In the genomic region with DNA sequence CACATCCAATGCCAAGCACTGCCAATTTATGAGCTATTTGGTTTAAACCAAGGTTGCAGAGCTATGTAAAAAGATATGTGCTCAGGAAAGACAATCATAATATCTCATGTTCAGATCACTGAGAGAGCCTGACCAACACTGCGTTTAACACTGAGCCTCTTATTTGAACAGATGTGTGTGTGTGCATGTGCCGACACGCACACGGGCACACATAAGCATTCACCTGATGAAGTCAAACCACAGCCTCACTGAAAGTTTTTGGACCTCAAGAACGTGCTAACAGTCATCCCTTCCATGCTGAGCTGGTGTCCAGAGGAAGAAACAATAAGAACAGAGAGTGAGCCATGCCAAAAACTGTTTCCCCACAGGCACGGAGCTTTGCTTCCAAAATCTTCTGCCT, we compare ENCODE assay signal across 18 cellular contexts.
"Had no signal": no experiment of that assay in that cellular context is flagged by ENCODE, and none has a peak within 500 bp of the region (broad histone marks: within the 10 kb centered on the region; RNA-seq: fewer than 3 reads in every experiment).

No MANE protein-coding gene starts in this region.

- H3K27ac Mint-ChIP-seq: immature natural killer cell; natural killer cell treated with Interleukin-12 subunit alpha and Interleukin-12 subunit beta and Interleukin-15 and Interleukin-18, amount 100 ng/mL, for 72 hours had no signal

- DNase-seq: colonic mucosa; dermis blood vessel endothelial cell; immature natural killer cell; kidney; left cardiac atrium; left ventricle myocardium inferior; lower lobe of right lung; mesenchymal stem cell; midbrain; occipital lobe; pancreas; psoas muscle; stimulated activated CD4-positive, alpha-beta T cell treated with anti-CD3 and anti-CD28 coated beads, Interleukin-2, amount 100 ng/mL, for 24 hours; stimulated activated CD4-positive, alpha-beta T cell treated with anti-CD3 and anti-CD28 coated beads, Interleukin-4, amount 100 ng/mL, for 4 hours; stimulated activated naive CD4-positive, alpha-beta T cell had no signal

- H3K27me3 ChIP-seq: colonic mucosa, gastroesophageal sphincter, pancreas had no signal

- H3K4me1 ChIP-seq: colonic mucosa, lower lobe of right lung, psoas muscle had no signal

- H3K9me3 Mint-ChIP-seq: immature natural killer cell; natural killer cell treated with Interleukin-12 subunit alpha and Interleukin-12 subunit beta and Interleukin-15 and Interleukin-18, amount 100 ng/mL, for 72 hours had no signal

- H3K27me3 Mint-ChIP-seq: natural killer cell treated with Interleukin-12 subunit alpha and Interleukin-12 subunit beta and Interleukin-15 and Interleukin-18, amount 100 ng/mL, for 72 hours had no signal

- H3K27ac ChIP-seq: colonic mucosa, gastroesophageal sphincter, left ventricle myocardium inferior, lower lobe of right lung, pancreas, psoas muscle had no signal

- H3K36me3 Mint-ChIP-seq: natural killer cell treated with Interleukin-12 subunit alpha and Interleukin-12 subunit beta and Interleukin-15 and Interleukin-18, amount 100 ng/mL, for 72 hours had no signal

- H3K4me1 Mint-ChIP-seq: immature natural killer cell had no signal

- FAIRE-seq: kidney, pancreas had no signal

- H3K9me3 ChIP-seq: colonic mucosa, gastroesophageal sphincter, left ventricle myocardium inferior, lower lobe of right lung, pancreas, psoas muscle had no signal

- H3K4me3 Mint-ChIP-seq: immature natural killer cell; natural killer cell treated with Interleukin-12 subunit alpha and Interleukin-12 subunit beta and Interleukin-15 and Interleukin-18, amount 100 ng/mL, for 72 hours had no signal

- H3K4me3 ChIP-seq: colonic mucosa, gastroesophageal sphincter, left ventricle myocardium inferior, lower lobe of right lung, pancreas, psoas muscle had no signal

- ATAC-seq: gastroesophageal sphincter; natural killer cell treated with Interleukin-12 subunit alpha and Interleukin-12 subunit beta and Interleukin-15 and Interleukin-18, amount 100 ng/mL, for 72 hours; sciatic nerve had no signal
